In the genomic region with DNA sequence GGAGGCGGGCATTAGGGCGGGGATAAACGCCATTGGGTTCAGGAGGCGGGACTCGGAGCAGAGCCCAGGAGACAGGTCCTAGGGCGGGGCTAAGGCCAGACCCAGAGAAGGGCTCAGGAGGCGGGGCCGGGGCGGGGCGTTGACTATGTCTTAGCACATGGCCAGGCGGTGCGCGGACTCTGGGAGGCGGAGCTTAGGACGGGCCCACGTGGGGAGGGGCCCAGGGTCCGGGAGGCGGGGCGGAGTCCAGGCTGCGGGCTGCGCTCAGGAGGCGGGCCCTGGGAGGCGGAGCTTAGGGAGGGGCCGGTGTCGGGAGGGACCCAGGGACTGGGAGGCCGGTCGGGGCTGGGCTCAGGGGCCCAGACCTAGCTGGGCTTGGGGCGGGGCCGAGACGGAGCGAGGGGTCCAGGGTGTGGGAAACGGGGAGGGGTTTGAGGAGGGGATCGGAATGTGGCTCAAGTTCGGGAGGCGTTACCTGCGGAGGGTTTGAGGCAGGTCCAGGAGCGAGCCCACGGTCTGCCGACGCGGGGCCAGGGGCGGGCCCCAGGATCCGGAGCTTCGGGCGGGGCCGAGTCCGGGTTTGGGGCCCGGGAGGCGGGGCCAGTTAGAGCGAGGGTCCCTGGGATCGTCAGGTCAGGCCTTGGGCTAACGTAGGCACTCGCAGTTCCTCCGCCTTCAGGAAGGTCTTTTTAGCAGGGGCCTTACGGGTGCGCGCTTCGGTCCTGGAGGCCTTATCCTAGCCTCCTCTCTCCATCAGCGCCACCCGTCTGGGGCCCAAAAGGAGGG, we compare ENCODE assay signal across 8 cellular contexts. TPM values are rescaled to one million over a fixed set of nuclear protein-coding genes. Genes with fewer than 3 reads are reported as not detected.
DNase-seq lines count a peak whose midpoint lies in the region; ATAC-seq and FAIRE-seq lines count a peak whose summit lies in the region.
"Not testable (repeated sequence)": the region's sequence is repeated elsewhere in the genome, so short reads cannot be mapped to it uniquely, and the experiment has no call there.

No MANE protein-coding gene starts in this region.

- not testable (repeated sequence) for H3K14ac ChIP-seq in neuronal stem cell (ENCODE audit: low read length)

- WGBS in neuronal stem cell (ENCODE audit: extremely low coverage in 2 of 2, insufficient read length in 2 of 2, insufficient replicate concordance in 1 of 2), 2 donors: no CpG with 5 or more reads among the region's 60 CpGs

- H3K27ac Mint-ChIP-seq in activated naive CD4-positive, alpha-beta T cell treated with anti-CD3 and anti-CD28 coated beads, Interleukin-2, amount 10 ng/mL, durations not matched to agents 7 days and 5 days: peak overlapping the region; percentile 100
- H3K27ac Mint-ChIP-seq in stimulated activated naive CD8-positive, alpha-beta T cell treated with anti-CD3 and anti-CD28 coated beads, Interleukin-15, Interleukin-2, amounts not matched to agents 100 ng/mL and 50 ng/mL, for 24 hours: peak overlapping the region; percentile 94

- peak; percentile 19 for FAIRE-seq in frontal cortex (lab: Jason Lieb, UNC)

- H2BK12ac ChIP-seq in neuronal stem cell (ENCODE audit: low read length): not testable (repeated sequence)

- peak overlapping the region; percentile 93 for H3K4me3 Mint-ChIP-seq in activated naive CD4-positive, alpha-beta T cell treated with anti-CD3 and anti-CD28 coated beads, Interleukin-2, amount 10 ng/mL, durations not matched to agents 7 days and 5 days
- peak overlapping the region; percentile 95 for H3K4me3 Mint-ChIP-seq in stimulated activated naive CD8-positive, alpha-beta T cell treated with anti-CD3 and anti-CD28 coated beads, Interleukin-15, Interleukin-2, amounts not matched to agents 100 ng/mL and 50 ng/mL, for 24 hours

- H4K8ac ChIP-seq in neuronal stem cell (ENCODE audit: low read depth, low read length): not testable (repeated sequence)

- H3K27me3 ChIP-seq in neuronal stem cell (ENCODE audit: control insufficient read depth in 3 of 3, insufficient read depth in 3 of 3, low read depth in 1 of 3, low read length in 3 of 3): not testable (repeated sequence)

- peak overlapping the region; percentile 68 for H3K4me2 ChIP-seq in neuronal stem cell (ENCODE audit: insufficient read depth, low read length, poor library complexity, severe bottlenecking)

- peak; percentile 54 for ATAC-seq in HG02642 (IDR thresholded peaks at IDR 0.05; ENCODE audit: poor library complexity, unreplicated experiment)

- not testable (repeated sequence) for H4K91ac ChIP-seq in neuronal stem cell (ENCODE audit: low read depth, low read length, poor library complexity)

- not testable (repeated sequence) for H3K36me3 ChIP-seq in neuronal stem cell (replicated peaks in 1 of 2; ENCODE audit: control insufficient read depth in 2 of 2, insufficient read depth in 2 of 2, low read length in 2 of 2)

- H3K9ac ChIP-seq in neuronal stem cell (ENCODE audit: low read depth, low read length, poor library complexity): peak overlapping the region; percentile 80

- H3K27me3 Mint-ChIP-seq in activated naive CD4-positive, alpha-beta T cell treated with anti-CD3 and anti-CD28 coated beads, Interleukin-2, amount 10 ng/mL, durations not matched to agents 7 days and 5 days: peaks cover 24% of the 10 kb centered on the region
- not testable (repeated sequence) for H3K27me3 Mint-ChIP-seq in stimulated activated naive CD8-positive, alpha-beta T cell treated with anti-CD3 and anti-CD28 coated beads, Interleukin-15, Interleukin-2, amounts not matched to agents 100 ng/mL and 50 ng/mL, for 24 hours

- H2BK15ac ChIP-seq in neuronal stem cell (ENCODE audit: low read length): not testable (repeated sequence)

- H3K27ac ChIP-seq in neuronal stem cell (replicated peaks; ENCODE audit: low read length): peak overlapping the region; percentile 72

- H3K9me3 Mint-ChIP-seq in activated naive CD4-positive, alpha-beta T cell treated with anti-CD3 and anti-CD28 coated beads, Interleukin-2, amount 10 ng/mL, durations not matched to agents 7 days and 5 days; stimulated activated naive CD8-positive, alpha-beta T cell treated with anti-CD3 and anti-CD28 coated beads, Interleukin-15, Interleukin-2, amounts not matched to agents 100 ng/mL and 50 ng/mL, for 24 hours: not testable (repeated sequence)

- DNase-seq in ELR (ENCODE audit: low read depth) (peak; percentile 91), NCI-H128 (lab: John Stamatoyannopoulos, UW; ENCODE audit: unreplicated experiment) (peak; percentile 89), SKM-1 (lab: John Stamatoyannopoulos, UW; ENCODE audit: unreplicated experiment) (peak; percentile 34), neuronal stem cell (ENCODE audit: low spot score) (peak; percentile 93)
- DNase-seq in activated naive CD4-positive, alpha-beta T cell treated with anti-CD3 and anti-CD28 coated beads, Interleukin-2, amount 10 ng/mL, durations not matched to agents 7 days and 5 days: peak; percentile 100
- DNase-seq in frontal cortex (ENCODE audit: low spot score in 2 of 2): not testable (repeated sequence)

- H3K18ac ChIP-seq in neuronal stem cell (ENCODE audit: low read length): peak overlapping the region; percentile 38

- H3K4ac ChIP-seq in neuronal stem cell (ENCODE audit: low read length): not testable (repeated sequence)

- CTCF ChIA-PET in activated naive CD4-positive, alpha-beta T cell treated with anti-CD3 and anti-CD28 coated beads, Interleukin-2, amount 10 ng/mL, durations not matched to agents 7 days and 5 days (lab: Charles Lee): not testable (repeated sequence)

- H3K4me3 ChIP-seq in neuronal stem cell (ENCODE audit: low read length in 2 of 2): peak overlapping the region; percentile 73 to 76

- H3K23ac ChIP-seq in neuronal stem cell (ENCODE audit: low read depth, low read length, poor library complexity): not testable (repeated sequence)

- H2BK120ac ChIP-seq in neuronal stem cell (ENCODE audit: low read depth, low read length): not testable (repeated sequence)

- H2AFZ ChIP-seq in neuronal stem cell (ENCODE audit: low read length): peak overlapping the region; percentile 87

- not testable (repeated sequence) for H3K9me3 ChIP-seq in neuronal stem cell (replicated peaks in 1 of 2; ENCODE audit: control insufficient read depth in 2 of 2, insufficient read depth in 1 of 2, low read depth in 1 of 2, low read length in 2 of 2)

- H2BK5ac ChIP-seq in neuronal stem cell (ENCODE audit: low read length): peak overlapping the region; percentile 53

- H3K4me1 Mint-ChIP-seq in activated naive CD4-positive, alpha-beta T cell treated with anti-CD3 and anti-CD28 coated beads, Interleukin-2, amount 10 ng/mL, durations not matched to agents 7 days and 5 days: peaks cover 20% of the 10 kb centered on the region
- H3K4me1 Mint-ChIP-seq in stimulated activated naive CD8-positive, alpha-beta T cell treated with anti-CD3 and anti-CD28 coated beads, Interleukin-15, Interleukin-2, amounts not matched to agents 100 ng/mL and 50 ng/mL, for 24 hours (ENCODE audit: low read depth): peaks cover 27% of the 10 kb centered on the region

- H3K79me1 ChIP-seq in neuronal stem cell (ENCODE audit: low read depth, low read length): not testable (repeated sequence)

- not testable (repeated sequence) for H3K4me1 ChIP-seq in neuronal stem cell (ENCODE audit: control insufficient read depth in 2 of 2, insufficient read depth in 1 of 2, low read depth in 1 of 2, low read length in 2 of 2)

- H3K36me3 Mint-ChIP-seq in activated naive CD4-positive, alpha-beta T cell treated with anti-CD3 and anti-CD28 coated beads, Interleukin-2, amount 10 ng/mL, durations not matched to agents 7 days and 5 days; stimulated activated naive CD8-positive, alpha-beta T cell treated with anti-CD3 and anti-CD28 coated beads, Interleukin-15, Interleukin-2, amounts not matched to agents 100 ng/mL and 50 ng/mL, for 24 hours (ENCODE audit: low read depth): not testable (repeated sequence)

- not testable (repeated sequence) for H2AK5ac ChIP-seq in neuronal stem cell (ENCODE audit: low read depth, low read length)

RNA-seq across cellular contexts. Expression of gene ALG1L2, which starts 30.4 kb away (rescaled TPM):
- total RNA-seq in frontal cortex: not detected
- not detected for polyA plus RNA-seq in neuronal stem cell (2013, experiment 1 of 2)
- 0.11 TPM for polyA plus RNA-seq in neuronal stem cell (2013, experiment 2 of 2)
